ENCODE assay signal across 1 cellular context in the genomic region with DNA sequence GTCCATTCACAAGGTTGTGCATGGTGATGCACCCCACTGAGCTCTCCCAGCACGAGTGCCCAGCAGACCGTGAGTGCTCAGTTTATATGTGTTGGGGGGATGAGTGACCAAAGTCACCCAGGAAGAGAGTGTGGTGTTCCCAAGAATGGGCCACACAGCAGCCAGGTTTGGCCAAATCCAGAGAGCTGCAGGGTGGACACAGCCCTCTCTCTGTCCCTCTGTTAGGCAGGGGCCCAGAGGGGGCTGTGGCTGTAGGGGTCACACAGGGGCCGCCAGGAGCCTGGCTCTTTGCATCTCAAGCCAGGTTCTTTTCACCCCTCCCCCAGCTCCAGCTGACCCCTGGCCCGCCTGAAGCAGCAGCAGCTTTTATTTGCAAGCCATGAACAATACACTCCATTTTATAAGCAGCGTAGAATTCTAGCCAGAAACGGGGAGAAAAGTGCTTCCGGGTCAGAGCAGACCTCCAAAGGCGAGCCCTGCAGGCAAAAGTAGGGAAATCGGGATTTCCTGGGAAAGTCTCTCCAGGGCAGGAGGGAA.
TF ChIP-seq lines count a peak whose summit lies in the region.

No MANE protein-coding gene starts in this region.

TF ChIP-seq in HepG2, 621 proteins besides CTCF, POLR2A, EP300 and RAD21:
- TF ChIP-seq HCFC1 (IDR thresholded peaks at IDR 0.05; ENCODE audit: low read depth, low read length): no peak
- TF ChIP-seq, protein P1, sequence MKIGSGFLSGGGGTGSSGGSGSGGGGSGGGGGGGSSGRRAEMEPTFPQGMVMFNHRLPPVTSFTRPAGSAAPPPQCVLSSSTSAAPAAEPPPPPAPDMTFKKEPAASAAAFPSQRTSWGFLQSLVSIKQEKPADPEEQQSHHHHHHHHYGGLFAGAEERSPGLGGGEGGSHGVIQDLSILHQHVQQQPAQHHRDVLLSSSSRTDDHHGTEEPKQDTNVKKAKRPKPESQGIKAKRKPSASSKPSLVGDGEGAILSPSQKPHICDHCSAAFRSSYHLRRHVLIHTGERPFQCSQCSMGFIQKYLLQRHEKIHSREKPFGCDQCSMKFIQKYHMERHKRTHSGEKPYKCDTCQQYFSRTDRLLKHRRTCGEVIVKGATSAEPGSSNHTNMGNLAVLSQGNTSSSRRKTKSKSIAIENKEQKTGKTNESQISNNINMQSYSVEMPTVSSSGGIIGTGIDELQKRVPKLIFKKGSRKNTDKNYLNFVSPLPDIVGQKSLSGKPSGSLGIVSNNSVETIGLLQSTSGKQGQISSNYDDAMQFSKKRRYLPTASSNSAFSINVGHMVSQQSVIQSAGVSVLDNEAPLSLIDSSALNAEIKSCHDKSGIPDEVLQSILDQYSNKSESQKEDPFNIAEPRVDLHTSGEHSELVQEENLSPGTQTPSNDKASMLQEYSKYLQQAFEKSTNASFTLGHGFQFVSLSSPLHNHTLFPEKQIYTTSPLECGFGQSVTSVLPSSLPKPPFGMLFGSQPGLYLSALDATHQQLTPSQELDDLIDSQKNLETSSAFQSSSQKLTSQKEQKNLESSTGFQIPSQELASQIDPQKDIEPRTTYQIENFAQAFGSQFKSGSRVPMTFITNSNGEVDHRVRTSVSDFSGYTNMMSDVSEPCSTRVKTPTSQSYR (CRISPR knock-in tag; IDR thresholded peaks at IDR 0.05; ENCODE audit: borderline replicate concordance): 0 out of 2 replicates have a peak, but pooled peaks have one; percentile 27
